1 cellular context compared by ENCODE assay signal in the genomic region with DNA sequence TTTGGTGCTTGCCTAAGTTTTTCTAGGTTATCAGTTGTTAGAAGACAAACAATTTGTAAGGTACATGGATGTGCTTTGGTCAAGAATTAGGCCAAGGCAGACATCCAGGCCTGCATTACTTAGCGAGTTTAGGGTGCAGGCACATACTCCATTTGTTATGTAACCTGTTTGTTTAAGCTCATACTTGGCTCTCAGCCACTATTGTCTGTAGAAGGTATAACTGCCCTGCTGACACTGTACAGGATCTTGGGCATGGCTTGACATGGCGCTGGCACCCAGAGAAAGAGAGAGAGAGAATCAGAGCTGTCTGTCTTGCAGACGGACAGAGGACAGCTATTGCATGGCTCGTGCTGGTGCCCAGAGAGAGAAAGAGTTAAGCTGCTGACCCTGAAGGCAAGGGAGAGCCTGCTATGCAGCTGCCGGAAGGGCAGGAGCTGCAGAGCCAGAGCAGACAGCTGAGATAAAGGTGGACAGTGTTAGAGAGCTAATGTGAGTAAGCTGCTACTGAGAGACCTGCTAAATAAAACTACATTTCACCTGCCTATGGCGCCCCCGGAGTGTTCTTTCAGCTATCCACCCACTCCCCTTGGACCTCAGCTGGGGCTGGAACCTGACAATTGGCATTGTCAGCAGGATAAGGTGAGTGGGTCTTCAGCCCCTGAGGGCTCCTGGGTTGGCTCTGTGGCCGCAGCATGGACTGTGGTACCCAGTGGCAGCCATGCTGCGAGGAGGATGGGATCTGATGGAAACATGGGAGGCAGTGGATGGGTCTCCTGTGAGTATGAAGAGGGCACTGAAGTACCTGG.
TF ChIP-seq lines count a peak whose summit lies in the region.

No MANE protein-coding gene starts in this region.

TF ChIP-seq in H1, 55 proteins besides CTCF, POLR2A, EP300 and RAD21:
- no peak for TF ChIP-seq NRF1 (IDR thresholded peaks at IDR 0.05; ENCODE audit: low read depth, low read length)
- TF ChIP-seq, protein P1, sequence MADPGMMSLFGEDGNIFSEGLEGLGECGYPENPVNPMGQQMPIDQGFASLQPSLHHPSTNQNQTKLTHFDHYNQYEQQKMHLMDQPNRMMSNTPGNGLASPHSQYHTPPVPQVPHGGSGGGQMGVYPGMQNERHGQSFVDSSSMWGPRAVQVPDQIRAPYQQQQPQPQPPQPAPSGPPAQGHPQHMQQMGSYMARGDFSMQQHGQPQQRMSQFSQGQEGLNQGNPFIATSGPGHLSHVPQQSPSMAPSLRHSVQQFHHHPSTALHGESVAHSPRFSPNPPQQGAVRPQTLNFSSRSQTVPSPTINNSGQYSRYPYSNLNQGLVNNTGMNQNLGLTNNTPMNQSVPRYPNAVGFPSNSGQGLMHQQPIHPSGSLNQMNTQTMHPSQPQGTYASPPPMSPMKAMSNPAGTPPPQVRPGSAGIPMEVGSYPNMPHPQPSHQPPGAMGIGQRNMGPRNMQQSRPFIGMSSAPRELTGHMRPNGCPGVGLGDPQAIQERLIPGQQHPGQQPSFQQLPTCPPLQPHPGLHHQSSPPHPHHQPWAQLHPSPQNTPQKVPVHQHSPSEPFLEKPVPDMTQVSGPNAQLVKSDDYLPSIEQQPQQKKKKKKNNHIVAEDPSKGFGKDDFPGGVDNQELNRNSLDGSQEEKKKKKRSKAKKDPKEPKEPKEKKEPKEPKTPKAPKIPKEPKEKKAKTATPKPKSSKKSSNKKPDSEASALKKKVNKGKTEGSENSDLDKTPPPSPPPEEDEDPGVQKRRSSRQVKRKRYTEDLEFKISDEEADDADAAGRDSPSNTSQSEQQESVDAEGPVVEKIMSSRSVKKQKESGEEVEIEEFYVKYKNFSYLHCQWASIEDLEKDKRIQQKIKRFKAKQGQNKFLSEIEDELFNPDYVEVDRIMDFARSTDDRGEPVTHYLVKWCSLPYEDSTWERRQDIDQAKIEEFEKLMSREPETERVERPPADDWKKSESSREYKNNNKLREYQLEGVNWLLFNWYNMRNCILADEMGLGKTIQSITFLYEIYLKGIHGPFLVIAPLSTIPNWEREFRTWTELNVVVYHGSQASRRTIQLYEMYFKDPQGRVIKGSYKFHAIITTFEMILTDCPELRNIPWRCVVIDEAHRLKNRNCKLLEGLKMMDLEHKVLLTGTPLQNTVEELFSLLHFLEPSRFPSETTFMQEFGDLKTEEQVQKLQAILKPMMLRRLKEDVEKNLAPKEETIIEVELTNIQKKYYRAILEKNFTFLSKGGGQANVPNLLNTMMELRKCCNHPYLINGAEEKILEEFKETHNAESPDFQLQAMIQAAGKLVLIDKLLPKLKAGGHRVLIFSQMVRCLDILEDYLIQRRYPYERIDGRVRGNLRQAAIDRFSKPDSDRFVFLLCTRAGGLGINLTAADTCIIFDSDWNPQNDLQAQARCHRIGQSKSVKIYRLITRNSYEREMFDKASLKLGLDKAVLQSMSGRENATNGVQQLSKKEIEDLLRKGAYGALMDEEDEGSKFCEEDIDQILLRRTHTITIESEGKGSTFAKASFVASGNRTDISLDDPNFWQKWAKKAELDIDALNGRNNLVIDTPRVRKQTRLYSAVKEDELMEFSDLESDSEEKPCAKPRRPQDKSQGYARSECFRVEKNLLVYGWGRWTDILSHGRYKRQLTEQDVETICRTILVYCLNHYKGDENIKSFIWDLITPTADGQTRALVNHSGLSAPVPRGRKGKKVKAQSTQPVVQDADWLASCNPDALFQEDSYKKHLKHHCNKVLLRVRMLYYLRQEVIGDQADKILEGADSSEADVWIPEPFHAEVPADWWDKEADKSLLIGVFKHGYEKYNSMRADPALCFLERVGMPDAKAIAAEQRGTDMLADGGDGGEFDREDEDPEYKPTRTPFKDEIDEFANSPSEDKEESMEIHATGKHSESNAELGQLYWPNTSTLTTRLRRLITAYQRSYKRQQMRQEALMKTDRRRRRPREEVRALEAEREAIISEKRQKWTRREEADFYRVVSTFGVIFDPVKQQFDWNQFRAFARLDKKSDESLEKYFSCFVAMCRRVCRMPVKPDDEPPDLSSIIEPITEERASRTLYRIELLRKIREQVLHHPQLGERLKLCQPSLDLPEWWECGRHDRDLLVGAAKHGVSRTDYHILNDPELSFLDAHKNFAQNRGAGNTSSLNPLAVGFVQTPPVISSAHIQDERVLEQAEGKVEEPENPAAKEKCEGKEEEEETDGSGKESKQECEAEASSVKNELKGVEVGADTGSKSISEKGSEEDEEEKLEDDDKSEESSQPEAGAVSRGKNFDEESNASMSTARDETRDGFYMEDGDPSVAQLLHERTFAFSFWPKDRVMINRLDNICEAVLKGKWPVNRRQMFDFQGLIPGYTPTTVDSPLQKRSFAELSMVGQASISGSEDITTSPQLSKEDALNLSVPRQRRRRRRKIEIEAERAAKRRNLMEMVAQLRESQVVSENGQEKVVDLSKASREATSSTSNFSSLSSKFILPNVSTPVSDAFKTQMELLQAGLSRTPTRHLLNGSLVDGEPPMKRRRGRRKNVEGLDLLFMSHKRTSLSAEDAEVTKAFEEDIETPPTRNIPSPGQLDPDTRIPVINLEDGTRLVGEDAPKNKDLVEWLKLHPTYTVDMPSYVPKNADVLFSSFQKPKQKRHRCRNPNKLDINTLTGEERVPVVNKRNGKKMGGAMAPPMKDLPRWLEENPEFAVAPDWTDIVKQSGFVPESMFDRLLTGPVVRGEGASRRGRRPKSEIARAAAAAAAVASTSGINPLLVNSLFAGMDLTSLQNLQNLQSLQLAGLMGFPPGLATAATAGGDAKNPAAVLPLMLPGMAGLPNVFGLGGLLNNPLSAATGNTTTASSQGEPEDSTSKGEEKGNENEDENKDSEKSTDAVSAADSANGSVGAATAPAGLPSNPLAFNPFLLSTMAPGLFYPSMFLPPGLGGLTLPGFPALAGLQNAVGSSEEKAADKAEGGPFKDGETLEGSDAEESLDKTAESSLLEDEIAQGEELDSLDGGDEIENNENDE (IDR thresholded peaks at IDR 0.05; ENCODE audit: insufficient replicate concordance, low read length), result no peak
- TF ChIP-seq TAF7 (optimal IDR thresholded peaks at IDR 0.05; ENCODE audit: borderline replicate concordance, low read depth, low read length), result no peak
- TF ChIP-seq TBP (IDR thresholded peaks at IDR 0.05; ENCODE audit: low read depth, low read length), result no peak
- no peak for TF ChIP-seq POLR2AphosphoS5 (IDR thresholded peaks at IDR 0.05; ENCODE audit: low read depth, low read length)
TF ChIP-seq in H1: peak in this region for 0.
